8 cellular contexts compared by ENCODE assay signal in the genomic region with DNA sequence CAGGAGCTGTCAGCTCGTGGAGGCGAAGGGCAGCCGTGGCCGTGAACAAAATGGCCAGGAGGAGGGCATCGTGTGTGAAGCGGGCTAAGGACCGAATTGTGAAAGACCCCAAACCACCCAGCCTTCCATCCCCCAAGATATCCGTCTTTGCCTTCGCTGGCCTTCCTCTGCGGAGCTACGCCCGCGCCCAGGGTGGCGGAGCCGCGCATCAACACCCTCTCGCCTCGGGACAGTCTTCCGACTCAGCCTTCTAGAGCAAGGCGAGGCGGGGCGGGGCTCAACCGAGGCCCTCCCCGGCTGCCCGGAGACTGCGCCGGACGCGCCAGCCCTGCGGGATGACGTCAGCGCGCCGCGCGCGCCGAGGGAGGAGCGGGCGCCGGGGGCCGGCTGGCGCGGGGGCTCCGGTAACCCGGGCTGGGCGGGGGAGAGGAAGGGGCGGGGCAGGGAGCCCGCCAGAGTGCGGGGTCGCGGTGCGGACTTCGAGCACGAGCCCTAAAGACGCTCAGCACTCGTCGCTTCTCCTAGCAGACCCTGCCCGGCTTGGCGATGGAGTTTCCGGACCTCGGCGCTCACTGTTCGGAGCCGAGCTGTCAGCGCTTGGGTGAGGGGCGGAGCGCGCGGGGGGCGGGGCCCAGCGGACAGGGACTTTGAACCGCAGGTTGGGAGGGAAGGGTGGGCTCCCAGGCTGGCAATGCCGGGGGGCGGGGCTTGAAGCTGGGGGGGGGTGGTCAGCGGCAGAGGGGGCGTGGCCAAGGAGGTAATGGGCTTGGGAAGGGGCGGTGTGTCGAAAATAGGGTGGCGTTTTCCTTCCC. TPM values are rescaled to one million over a fixed set of nuclear protein-coding genes. Genes with fewer than 3 reads are reported as not detected.
DNase-seq lines count a peak whose midpoint lies in the region; ATAC-seq and TF ChIP-seq lines count a peak whose summit lies in the region.

Gene ZFAND2B, plus strand, starts transcription at position 341 of the 812 bp plus-strand sequence. Its CDS starts 206 bp downstream, at position 547.

- no peaks in the 10 kb centered on the region for H3K27me3 Mint-ChIP-seq in activated naive CD4-positive, alpha-beta T cell treated with anti-CD3 and anti-CD28 coated beads, Interleukin-2, amount 10 ng/mL, durations not matched to agents 7 days and 5 days

- peak within 1 kb of the TSS; percentile 87 for H3K4me3 Mint-ChIP-seq in activated naive CD4-positive, alpha-beta T cell treated with anti-CD3 and anti-CD28 coated beads, Interleukin-2, amount 10 ng/mL, durations not matched to agents 7 days and 5 days

- H3K27me3 ChIP-seq in gastroesophageal sphincter (no peaks in the 10 kb centered on the region), suprapubic skin (no peaks in the 10 kb centered on the region)

- ATAC-seq in HG02588 (IDR thresholded peaks at IDR 0.05; ENCODE audit: unreplicated experiment): peak; percentile 96
- peak; percentile 98 for ATAC-seq in gastroesophageal sphincter

- TF ChIP-seq EP300 in gastroesophageal sphincter (IDR thresholded peaks at IDR 0.05) (no peak), suprapubic skin (IDR thresholded peaks at IDR 0.05) (no peak)

- POLR2A ChIA-PET in GM10248 (lab: Yijun Ruan, JAX): interaction anchor here (1.0 to 3.1 kb wide), 5 partner anchors 10 to 47 kb away, joined by 3 to 16 read pairs (median 4); partner anchors contain the start of genes ANKZF1, ATG9A, CNPPD1 and TUBA4A

- H3K27ac ChIP-seq in SK-N-MC (peak within 1 kb of the TSS; percentile 93), gastroesophageal sphincter (peak within 1 kb of the TSS; percentile 73 to 99 (median 93)), suprapubic skin (peak within 1 kb of the TSS; percentile 94)

- DNase-seq in GM10248 (ENCODE audit: extremely low spot score) (peak; percentile 99), NCI-H1048 (lab: John Stamatoyannopoulos, UW) (peak; percentile 78), SK-N-MC (ENCODE audit: low read depth, low spot score) (no peak), occipital lobe (lab: John Stamatoyannopoulos, UW) (peak; percentile 91), suprapubic skin (ENCODE audit: low spot score in 2 of 2) (peak; percentile 96 to 97)
- DNase-seq in activated naive CD4-positive, alpha-beta T cell treated with anti-CD3 and anti-CD28 coated beads, Interleukin-2, amount 10 ng/mL, durations not matched to agents 7 days and 5 days: peak; percentile 95

- H3K36me3 ChIP-seq in SK-N-MC (ENCODE audit: insufficient read depth, low read length): peaks cover 34% of the 10 kb centered on the region
- H3K36me3 ChIP-seq in gastroesophageal sphincter: peaks cover 0 to 33% of the 10 kb centered on the region in 2 donors
- H3K36me3 ChIP-seq in suprapubic skin: peaks cover 32% of the 10 kb centered on the region

- H3K9ac ChIP-seq in SK-N-MC (ENCODE audit: insufficient read length): peak within 1 kb of the TSS; percentile 91

- CTCF ChIA-PET in GM10248 (lab: Yijun Ruan, JAX): interaction anchor here (0.7 to 2.4 kb wide), 18 partner anchors 10 to 227 kb away, joined by 3 to 8 read pairs (median 4); partner anchors contain the start of gene NHEJ1
- CTCF ChIA-PET in activated naive CD4-positive, alpha-beta T cell treated with anti-CD3 and anti-CD28 coated beads, Interleukin-2, amount 10 ng/mL, durations not matched to agents 7 days and 5 days (lab: Charles Lee): interaction anchor here (0.6 to 1.9 kb wide), 13 partner anchors 10 to 177 kb away, joined by 3 to 12 read pairs (median 5); partner anchors contain the start of genes CNPPD1, GLB1L, NHEJ1 and STK16

- H3K27ac Mint-ChIP-seq in activated naive CD4-positive, alpha-beta T cell treated with anti-CD3 and anti-CD28 coated beads, Interleukin-2, amount 10 ng/mL, durations not matched to agents 7 days and 5 days: peak within 1 kb of the TSS; percentile 98

- peaks cover 32% of the 10 kb centered on the region for H3K36me3 Mint-ChIP-seq in activated naive CD4-positive, alpha-beta T cell treated with anti-CD3 and anti-CD28 coated beads, Interleukin-2, amount 10 ng/mL, durations not matched to agents 7 days and 5 days

- H3K4me1 Mint-ChIP-seq in activated naive CD4-positive, alpha-beta T cell treated with anti-CD3 and anti-CD28 coated beads, Interleukin-2, amount 10 ng/mL, durations not matched to agents 7 days and 5 days: peaks cover 58% of the 10 kb centered on the region

- H3K9me3 ChIP-seq in SK-N-MC (ENCODE audit: low read depth, low read length): no peaks in the 10 kb centered on the region
- no peaks in the 10 kb centered on the region for H3K9me3 ChIP-seq in gastroesophageal sphincter
- no peaks in the 10 kb centered on the region for H3K9me3 ChIP-seq in suprapubic skin

- TF ChIP-seq POLR2A in gastroesophageal sphincter (IDR thresholded peaks at IDR 0.05): peak; percentile 90 to 94
- peak in 1 of 2 donors; percentile 65 for TF ChIP-seq POLR2A in suprapubic skin (IDR thresholded peaks at IDR 0.05)

- TF ChIP-seq CTCF in GM10248 (IDR thresholded peaks at IDR 0.05; ENCODE audit: control extremely low read depth, extremely low read depth, low read depth, missing control alignments): no peak
- peak in 3 of 4 experiments; percentile 13 to 48 (median 44) for TF ChIP-seq CTCF in gastroesophageal sphincter (IDR thresholded peaks at IDR 0.05)
- no peak for TF ChIP-seq CTCF in suprapubic skin (IDR thresholded peaks at IDR 0.05)

- peaks cover 2% of the 10 kb centered on the region for H3K9me3 Mint-ChIP-seq in activated naive CD4-positive, alpha-beta T cell treated with anti-CD3 and anti-CD28 coated beads, Interleukin-2, amount 10 ng/mL, durations not matched to agents 7 days and 5 days

- H3K4me3 ChIP-seq in SK-N-MC: peak within 1 kb of the TSS; percentile 96
- H3K4me3 ChIP-seq in gastroesophageal sphincter: peak within 1 kb of the TSS; percentile 59 to 68
- peak within 1 kb of the TSS; percentile 88 for H3K4me3 ChIP-seq in suprapubic skin

- H3K4me1 ChIP-seq in gastroesophageal sphincter: peaks cover 0 to 29% (median 9%) of the 10 kb centered on the region in 3 donors
- H3K4me1 ChIP-seq in suprapubic skin: peaks cover 26% of the 10 kb centered on the region

- 0% methylated on average over 6 to 7 of the region's 80 CpGs for WGBS in gastroesophageal sphincter (ENCODE audit: low coverage in 1 of 2), 2 donors
- WGBS in suprapubic skin: under 1% methylated on average over 21 of the region's 80 CpGs

RNA-seq across cellular contexts. Expression of gene ZFAND2B, which starts in this region (rescaled TPM):
- total RNA-seq in gastroesophageal sphincter (10 to 100 TPM; 34.7 to 44.5 (median 37.6) TPM), occipital lobe (14.5 TPM), suprapubic skin (10 to 100 TPM; 48.1 to 84.7 (median 64.4) TPM)

Comparison
In these comparisons a context has a peak if more than half of its experiments do, and no peak if none do; other contexts are left out.
1. CTCF ChIP-seq: peak in gastroesophageal sphincter (3 of 4); none in GM10248 (single experiment) and suprapubic skin (0 of 2).
2. Peak in every context shown above with its lines, with median percentiles within 50 percentile points of each other: H3K27ac ChIP-seq and H3K4me3 ChIP-seq.